In genomic region chr6:53500095-53500494, GRCh38 we compare ENCODE assay signal across 22 cellular contexts. TPM values are rescaled to one million over a fixed set of nuclear protein-coding genes. Genes with fewer than 3 reads are reported as not detected.
DNase-seq lines count a peak whose midpoint lies in the region; ATAC-seq, FAIRE-seq and TF ChIP-seq lines count a peak whose summit lies in the region.
"Had no signal": no experiment of that assay in that cellular context is flagged by ENCODE, and none has a peak within 500 bp of the region (broad histone marks: within the 10 kb centered on the region; RNA-seq: fewer than 3 reads in every experiment).

No MANE protein-coding gene starts in this region.

- CTCF ChIA-PET in HepG2 (lab: Yijun Ruan, JAX; ENCODE audit: low intra/inter-chr PET ratio, low total read pairs), result no interaction called here

- H4K20me1 ChIP-seq in HepG2 (ENCODE audit: insufficient read depth, low read length), result no peaks in the 10 kb centered on the region

- H2BK15ac ChIP-seq in neuronal stem cell (ENCODE audit: low read length), result no peak overlapping the region

- H4K8ac ChIP-seq in neuronal stem cell (ENCODE audit: low read depth, low read length), result no peak overlapping the region

- TF ChIP-seq CTCF in HepG2 (CRISPR knock-in tag; IDR thresholded peaks at IDR 0.05), result no peak
- no peak for TF ChIP-seq CTCF in right lobe of liver (IDR thresholded peaks at IDR 0.05)
- TF ChIP-seq CTCF in thyroid gland (IDR thresholded peaks at IDR 0.05), result no peak

- H3K36me3 ChIP-seq in HepG2 (replicated peaks in 1 of 2; ENCODE audit: control insufficient read depth in 1 of 2, insufficient read depth in 2 of 2, low read length in 2 of 2), result peaks cover 29 to 58% of the 10 kb centered on the region in 2 experiments
- H3K36me3 ChIP-seq in right lobe of liver, result peaks cover 0 to 89% (median 15%) of the 10 kb centered on the region in 4 donors
- H3K36me3 ChIP-seq in neuronal stem cell (replicated peaks in 1 of 2; ENCODE audit: control insufficient read depth in 2 of 2, insufficient read depth in 2 of 2, low read length in 2 of 2), result peaks cover 15 to 47% of the 10 kb centered on the region in 2 donors
- peaks cover 9 to 40% of the 10 kb centered on the region in 2 donors for H3K36me3 ChIP-seq in thyroid gland

- no peak for TF ChIP-seq EP300 in HepG2 (IDR thresholded peaks at IDR 0.05; ENCODE audit: low read depth in 2 of 2, low read length in 2 of 2)
- no peak for TF ChIP-seq EP300 in HepG2 (CRISPR knock-in tag; IDR thresholded peaks at IDR 0.05; ENCODE audit: borderline replicate concordance)

- H3K27me3 ChIP-seq in HepG2 (ENCODE audit: control insufficient read depth in 1 of 2, insufficient read depth in 2 of 2, low read length in 2 of 2) (no peaks in the 10 kb centered on the region), right lobe of liver (no peaks in the 10 kb centered on the region), neuronal stem cell (ENCODE audit: control insufficient read depth in 3 of 3, insufficient read depth in 3 of 3, low read depth in 1 of 3, low read length in 3 of 3) (no peaks in the 10 kb centered on the region), thyroid gland (no peaks in the 10 kb centered on the region)

- H2AFZ ChIP-seq in HepG2 (ENCODE audit: low read length) (no peak overlapping the region), neuronal stem cell (ENCODE audit: low read length) (no peak overlapping the region)
- H2AFZ ChIP-seq: GM23248 had no signal

- no peak overlapping the region for H2AK5ac ChIP-seq in neuronal stem cell (ENCODE audit: low read depth, low read length)

- H3K27ac ChIP-seq in HepG2 (ENCODE audit: extremely low read length, insufficient read depth, low read length) (no peak overlapping the region), right lobe of liver (no peak overlapping the region), neuronal stem cell (replicated peaks; ENCODE audit: low read length) (no peak overlapping the region), thyroid gland (no peak overlapping the region)
- H3K27ac ChIP-seq: GM23248 had no signal

- H3K18ac ChIP-seq in neuronal stem cell (ENCODE audit: low read length), result no peak overlapping the region

- H3K4ac ChIP-seq in neuronal stem cell (ENCODE audit: low read length), result no peak overlapping the region

- H4K91ac ChIP-seq in neuronal stem cell (ENCODE audit: low read depth, low read length, poor library complexity), result no peak overlapping the region

- no peak overlapping the region for H2BK12ac ChIP-seq in neuronal stem cell (ENCODE audit: low read length)

- H3K9me3 ChIP-seq in HepG2 (ENCODE audit: low read length), result no peaks in the 10 kb centered on the region
- H3K9me3 ChIP-seq in right lobe of liver, result no peaks in the 10 kb centered on the region
- H3K9me3 ChIP-seq in neuronal stem cell (replicated peaks in 1 of 2; ENCODE audit: control insufficient read depth in 2 of 2, insufficient read depth in 1 of 2, low read depth in 1 of 2, low read length in 2 of 2), result no peaks in the 10 kb centered on the region
- H3K9me3 ChIP-seq in thyroid gland, result no peaks in the 10 kb centered on the region

- H3K4me1 ChIP-seq in HepG2 (ENCODE audit: insufficient read depth, low read length) (peaks cover 6% of the 10 kb centered on the region; the same call in 1 of the 2 replicates), right lobe of liver (peaks cover 0 to 8% (median 4%) of the 10 kb centered on the region in 4 donors), neuronal stem cell (ENCODE audit: control insufficient read depth in 2 of 2, insufficient read depth in 1 of 2, low read depth in 1 of 2, low read length in 2 of 2) (no peaks in the 10 kb centered on the region), thyroid gland (no peaks in the 10 kb centered on the region)

- H3K23ac ChIP-seq in neuronal stem cell (ENCODE audit: low read depth, low read length, poor library complexity), result peak overlapping the region; percentile 52

- intact Hi-C loops in HepG2 (cut with micrococcal nuclease; ENCODE audit: unreplicated experiment), result no loop called here
- intact Hi-C loops in right lobe of liver (cut with DNase I), result loop anchor here in 1 of 2 donors (10.0 kb wide), 1 partner anchor 165 kb away; the partner anchor contains the start of gene KLHL31
- intact Hi-C loops in thyroid gland (cut with DNase I), result loop anchor here (10.0 kb wide), 1 partner anchor 455 kb away; no protein-coding TSS in a partner anchor

- TF ChIP-seq RAD21 in HepG2 (CRISPR knock-in tag; IDR thresholded peaks at IDR 0.05), result no peak

- H3K14ac ChIP-seq in neuronal stem cell (ENCODE audit: low read length), result no peak overlapping the region

- FAIRE-seq in HepG2 (lab: Jason Lieb, UNC), result no peak
- FAIRE-seq: GM12891, GM18507, GM19239, H1 had no signal

- H3K79me2 ChIP-seq in HepG2 (ENCODE audit: insufficient read depth, low read length), result no peaks in the 10 kb centered on the region

- 98% methylated on average over 4 of the region's 4 CpGs for WGBS in HepG2 (ENCODE audit: low lambda C conversion rate)
- 83% methylated on average over 1 of the region's 4 CpGs for WGBS in right lobe of liver (ENCODE audit: insufficient coverage, low coverage, low lambda C conversion rate, missing lambda C conversion rate)
- no CpG with 5 or more reads among the region's 4 CpGs for WGBS in neuronal stem cell (ENCODE audit: extremely low coverage in 2 of 2, insufficient read length in 2 of 2, insufficient replicate concordance in 1 of 2), 2 donors
- 94 to 97% methylated on average over 4 of the region's 4 CpGs for WGBS in thyroid gland, 2 donors

- H3K79me1 ChIP-seq in neuronal stem cell (ENCODE audit: low read depth, low read length), result no peaks in the 10 kb centered on the region

- H3K4me3 ChIP-seq in HepG2 (replicated peaks in 1 of 3; ENCODE audit: insufficient read depth in 1 of 3, low read depth in 2 of 3, low read length in 3 of 3), result no peak overlapping the region
- H3K4me3 ChIP-seq in right lobe of liver, result no peak overlapping the region
- no peak overlapping the region for H3K4me3 ChIP-seq in neuronal stem cell (ENCODE audit: low read length in 2 of 2)
- no peak overlapping the region for H3K4me3 ChIP-seq in thyroid gland (replicated peaks in 1 of 3)
- H3K4me3 ChIP-seq: GM23248 had no signal

- peak; percentile 13; the same call in 1 of the 3 replicates for ATAC-seq in HepG2
- no peak for ATAC-seq in right lobe of liver

- no peak overlapping the region for H3K9ac ChIP-seq in HepG2 (ENCODE audit: insufficient read depth, low read depth, low read length)
- H3K9ac ChIP-seq in neuronal stem cell (ENCODE audit: low read depth, low read length, poor library complexity), result no peak overlapping the region
- H3K9ac ChIP-seq: GM23248 had no signal

- H3K4me2 ChIP-seq in HepG2 (ENCODE audit: low read depth, low read length), result no peak overlapping the region
- no peak overlapping the region for H3K4me2 ChIP-seq in neuronal stem cell (ENCODE audit: insufficient read depth, low read length, poor library complexity, severe bottlenecking)

- H2BK120ac ChIP-seq in neuronal stem cell (ENCODE audit: low read depth, low read length), result no peak overlapping the region

- TF ChIP-seq POLR2A in HepG2 (IDR thresholded peaks at IDR 0.05; ENCODE audit: insufficient read depth in 1 of 2, low read depth in 2 of 2, low read length in 2 of 2) (no peak), right lobe of liver (IDR thresholded peaks at IDR 0.05) (no peak), thyroid gland (IDR thresholded peaks at IDR 0.05) (no peak)

- no peak overlapping the region for H2BK5ac ChIP-seq in neuronal stem cell (ENCODE audit: low read length)

- POLR2A ChIA-PET in HepG2 (lab: Yijun Ruan, JAX), result interaction anchor here (0.6 kb wide), 1 partner anchor 17 kb away, joined by 3 read pairs; no protein-coding TSS in a partner anchor

- DNase-seq in HepG2 (ENCODE audit: low spot score) (no peak), right lobe of liver (no peak), NCI-H524 treated with DMSO at 0.1 percent for 48 hours (lab: John Stamatoyannopoulos, UW) (peak; percentile 27), neuronal stem cell (ENCODE audit: low spot score) (no peak), NAMALWA (ENCODE audit: low spot score) (no peak), thyroid gland (no peak)
- no peak for DNase-seq in activated effector memory CD4-positive, alpha-beta T cell treated with anti-CD3 and anti-CD28 coated beads, Interleukin-2, amount 50 U/mL, for 16 hours
- DNase-seq: 8988T; C1 segment of cervical spinal cord; Calu3; CD4-positive, alpha-beta memory T cell; COR-L47; DMS53; DMS79 treated with DMSO at 0.1 percent for 48 hours; GF-D8; GM23248; H7; HCEC 1CT had no signal

- BruUV-seq in HepG2 (replicated peaks; lab: Mats Ljungman, UMichigan), result no TSS peak

- in situ Hi-C loops in HepG2 (cut with HindIII; ENCODE audit: extremely low pct_ligation_motif_present, low pct_unique_long_range_greater_than_20kb), result no loop called here

TF ChIP-seq in HepG2, 621 proteins besides CTCF, POLR2A, EP300 and RAD21:
- TF ChIP-seq ZNF160 (CRISPR knock-in tag; IDR thresholded peaks at IDR 0.05) (no peak), FOXA3 (CRISPR knock-in tag; IDR thresholded peaks at IDR 0.05) (no peak)

RNA-seq across cellular contexts. Expression of gene GCLC, which starts 44.8 kb away (rescaled TPM):
- total RNA-seq in HepG2 (2016; rRNA removed; fragmentation: Illumina TruSeq; extraction: Trizol) (84.6 and 96.9 TPM in 2 replicates), right lobe of liver (100 to 1,000 TPM in 4 of 6 experiments, 10 to 100 TPM in 2; 56.8 to 140 (median 103) TPM), thyroid gland (100 to 1,000 TPM in 1 of 4 donors, 10 to 100 TPM in 3; 67.3 to 210 (median 82.0) TPM)
- total RNA-seq in HepG2 (2016; cell fraction: cytosol; rRNA removed; fragmentation: Illumina TruSeq; extraction: Trizol; ENCODE audit: low read depth), result 11.5 and 11.6 TPM in 2 replicates
- 74.6 and 95.9 TPM in 2 replicates for total RNA-seq in HepG2 (2016; cell fraction: insoluble cytoplasmic fraction; rRNA removed; fragmentation: Illumina TruSeq; extraction: Trizol)
- total RNA-seq in HepG2 (2016; cell fraction: membrane; rRNA removed; fragmentation: Illumina TruSeq; extraction: Trizol), result 35.6 and 39.1 TPM in 2 replicates
- total RNA-seq in HepG2 (2016; cell fraction: nucleus; rRNA removed; fragmentation: Illumina TruSeq; extraction: Trizol), result 62.3 and 75.3 TPM in 2 replicates
- 21.5 and 35.3 TPM in 2 replicates for polyA plus RNA-seq in HepG2 (2011; rRNA removed)
- polyA plus RNA-seq in HepG2 (2011; cell fraction: cytosol; rRNA removed), result 12.9 and 21.5 TPM in 2 replicates
- 29.1 and 32.0 TPM in 2 replicates for polyA plus RNA-seq in HepG2 (2011; cell fraction: nucleus; rRNA removed)
- 66.0 and 93.9 TPM in 2 replicates for polyA plus RNA-seq in HepG2 (2012)
- polyA plus RNA-seq in HepG2 (2016; cell fraction: cytosol; fragmentation: Illumina TruSeq; extraction: Trizol; ENCODE audit: low read depth), result 3.5 and 3.7 TPM in 2 replicates
- polyA plus RNA-seq in HepG2 (2016; cell fraction: insoluble cytoplasmic fraction; fragmentation: Illumina TruSeq; extraction: Trizol; ENCODE audit: low read depth), result 80.0 and 80.6 TPM in 2 replicates
- 12.9 and 13.2 TPM in 2 replicates for polyA plus RNA-seq in HepG2 (2016; cell fraction: membrane; fragmentation: Illumina TruSeq; extraction: Trizol; ENCODE audit: low read depth)
- polyA plus RNA-seq in HepG2 (2016; cell fraction: nucleus; fragmentation: Illumina TruSeq; extraction: Trizol; ENCODE audit: insufficient read depth, low read depth), result 78.5 and 78.7 TPM in 2 replicates
- polyA minus RNA-seq in HepG2 (2011; rRNA and poly(A)+ RNA removed; ENCODE audit: low replicate concordance), result 29.2 and 35.2 TPM in 2 replicates
- 31.5 and 48.1 TPM in 2 replicates for polyA minus RNA-seq in HepG2 (2011; cell fraction: cytosol; rRNA and poly(A)+ RNA removed)
- 101 and 110 TPM in 2 replicates for polyA minus RNA-seq in HepG2 (2011; cell fraction: nucleus; rRNA and poly(A)+ RNA removed)
- 19.5 TPM for polyA plus RNA-seq in neuronal stem cell (2013, experiment 1 of 2)
- 18.5 TPM for polyA plus RNA-seq in neuronal stem cell (2013, experiment 2 of 2)
